ENCODE assay signal across 2 cellular contexts in genomic region chr17:44820631-44821196, GRCh38.
TF ChIP-seq lines count a peak whose summit lies in the region.

No MANE protein-coding gene starts in this region.

TF ChIP-seq in HEK293, 187 proteins besides CTCF, POLR2A, EP300 and RAD21 (continues in another document):
- no peak for TF ChIP-seq ZNF302 (tag by site-specific recombination; IDR thresholded peaks at IDR 0.05; ENCODE audit: low read depth)
- peak; percentile 78 for TF ChIP-seq ZFP69B (tag by site-specific recombination; IDR thresholded peaks at IDR 0.05)
- TF ChIP-seq ZNF2 (tag by site-specific recombination; IDR thresholded peaks at IDR 0.05): 0 out of 2 replicates have a peak, but pooled peaks have one; percentile 73
- peak; percentile 88 for TF ChIP-seq ZBTB17 (tag by site-specific recombination; IDR thresholded peaks at IDR 0.05)
- TF ChIP-seq ZNF354C (tag by site-specific recombination; IDR thresholded peaks at IDR 0.05; ENCODE audit: borderline replicate concordance, low read depth): no peak
- TF ChIP-seq ZBTB48 (tag by site-specific recombination; IDR thresholded peaks at IDR 0.05): no peak
- TF ChIP-seq ZEB2 (tag by site-specific recombination; IDR thresholded peaks at IDR 0.05): peak; percentile 98
- TF ChIP-seq PBX3 (CRISPR knock-in tag; IDR thresholded peaks at IDR 0.05): no peak
- peak; percentile 90 for TF ChIP-seq BCL11B (tag by site-specific recombination; IDR thresholded peaks at IDR 0.05; ENCODE audit: low read depth)
- peak; percentile 90 for TF ChIP-seq ZSCAN30 (tag by site-specific recombination; IDR thresholded peaks at IDR 0.05)
- no peak for TF ChIP-seq ZNF37A (tag by site-specific recombination; IDR thresholded peaks at IDR 0.05)
- peak; percentile 45 for TF ChIP-seq SP3 (tag by site-specific recombination; IDR thresholded peaks at IDR 0.05)
- TF ChIP-seq PRDM10 (tag by site-specific recombination; IDR thresholded peaks at IDR 0.05): peak; percentile 55; the same call in 1 of the 2 replicates
- TF ChIP-seq ZNF23 (tag by site-specific recombination; IDR thresholded peaks at IDR 0.05; ENCODE audit: borderline replicate concordance): no peak
- peak; percentile 99 for TF ChIP-seq FEZF1 (tag by site-specific recombination; IDR thresholded peaks at IDR 0.05)
- no peak for TF ChIP-seq ZNF292 (tag by site-specific recombination; IDR thresholded peaks at IDR 0.05; ENCODE audit: borderline replicate concordance, low read depth)
- TF ChIP-seq KLF9 (tag by site-specific recombination; IDR thresholded peaks at IDR 0.05; ENCODE audit: low read depth): peak; percentile 42; the same call in 1 of the 2 replicates
- TF ChIP-seq ZNF654 (tag by site-specific recombination; IDR thresholded peaks at IDR 0.05; ENCODE audit: low read depth): peak; percentile 26
- TF ChIP-seq ZNF24 (tag by site-specific recombination; IDR thresholded peaks at IDR 0.05): peak; percentile 88
- TF ChIP-seq ZNF433 (tag by site-specific recombination; IDR thresholded peaks at IDR 0.05; ENCODE audit: low read depth): no peak
- peak; percentile 16; the same call in 1 of the 2 replicates for TF ChIP-seq ZNF513 (tag by site-specific recombination; IDR thresholded peaks at IDR 0.05)
- peak; percentile 97 for TF ChIP-seq ZNF639 (tag by site-specific recombination; IDR thresholded peaks at IDR 0.05)
- peak; percentile 86; the same call in 1 of the 2 replicates for TF ChIP-seq ZSCAN23 (tag by site-specific recombination; IDR thresholded peaks at IDR 0.05)
- TF ChIP-seq TRIM28 (IDR thresholded peaks at IDR 0.05; ENCODE audit: borderline replicate concordance, low read length): peak; percentile 75; the same call in 1 of the 2 replicates
- TF ChIP-seq OSR2 (tag by site-specific recombination; IDR thresholded peaks at IDR 0.05): peak; percentile 100
- peak; percentile 92; the same call in 1 of the 2 replicates for TF ChIP-seq ZNF391 (tag by site-specific recombination; IDR thresholded peaks at IDR 0.05; ENCODE audit: borderline replicate concordance, low read depth)
- TF ChIP-seq ZNF311 (tag by site-specific recombination; IDR thresholded peaks at IDR 0.05; ENCODE audit: borderline replicate concordance): no peak
- TF ChIP-seq ZNF629 (tag by site-specific recombination; IDR thresholded peaks at IDR 0.05): peak; percentile 95

TF ChIP-seq in endothelial cell of umbilical vein, 7 proteins besides CTCF, POLR2A, EP300 and RAD21:
- TF ChIP-seq POLR2AphosphoS5 (IDR thresholded peaks at IDR 0.05; ENCODE audit: insufficient read depth, low read depth, low read length): no peak
- peak; percentile 75 for TF ChIP-seq JUN (IDR thresholded peaks at IDR 0.05; ENCODE audit: borderline replicate concordance, insufficient read depth, insufficient read length, low read depth)
- TF ChIP-seq GATA2 (IDR thresholded peaks at IDR 0.05; ENCODE audit: insufficient read depth, insufficient read length, low read depth, low read length): no peak
- no peak for TF ChIP-seq MAX (IDR thresholded peaks at IDR 0.05; ENCODE audit: insufficient read depth, insufficient read length)
- TF ChIP-seq EZH2 (IDR thresholded peaks at IDR 0.05; ENCODE audit: borderline replicate concordance, low read depth, low read length, severe bottlenecking): no peak
- peak; percentile 86 for TF ChIP-seq FOS (IDR thresholded peaks at IDR 0.05; ENCODE audit: borderline replicate concordance, insufficient read depth, low read length)
